8 cellular contexts compared by ENCODE assay signal in the genomic region with DNA sequence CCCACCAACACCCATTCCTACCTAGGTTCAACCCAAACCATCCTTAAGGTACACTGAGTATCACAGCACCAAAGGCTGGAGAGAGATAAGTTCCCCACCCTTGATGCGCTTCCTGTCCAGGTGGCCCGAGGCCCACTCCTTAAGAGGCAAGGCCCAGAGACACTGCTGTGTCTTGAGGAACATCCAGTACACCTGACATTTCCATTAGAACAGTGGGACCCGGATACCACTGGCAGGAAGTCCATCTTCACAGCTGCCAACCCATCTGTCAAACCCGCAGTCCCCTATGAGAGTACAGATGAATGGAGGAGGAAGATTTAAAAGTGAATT. TPM values are rescaled to one million over a fixed set of nuclear protein-coding genes. Genes with fewer than 3 reads are reported as not detected.
DNase-seq lines count a peak whose midpoint lies in the region; ATAC-seq and TF ChIP-seq lines count a peak whose summit lies in the region.

No MANE protein-coding gene starts in this region.

- peak overlapping the region; percentile 43 for H3K27ac Mint-ChIP-seq in activated CD8-positive, alpha-beta memory T cell treated with anti-CD3 and anti-CD28 coated beads, Interleukin-2, amount 10 ng/mL, durations not matched to agents 7 days and 5 days
- peak overlapping the region; percentile 88 for H3K27ac Mint-ChIP-seq in activated T-helper 1 cell treated with anti-CD3 and anti-CD28 coated beads, Interleukin-12 subunit alpha, Interleukin-12 subunit beta, Interleukin-2, Interleukin-4 antibody, amounts not matched to agents 30 ng/mL and 10 ng/mL and 1 ng/mL, durations not matched to agents 14 hours and 24 hours and 36 hours

- intact Hi-C loops in activated T-helper 1 cell treated with anti-CD3 and anti-CD28 coated beads, Interleukin-12 subunit alpha, Interleukin-12 subunit beta, Interleukin-2, Interleukin-4 antibody, amounts not matched to agents 30 ng/mL and 10 ng/mL and 1 ng/mL, durations not matched to agents 14 hours and 24 hours and 36 hours (cut with micrococcal nuclease): loop anchor here (1.0 to 5.0 kb wide), 2 partner anchors 17 to 64 kb away; a partner anchor contains a TSS
- intact Hi-C loops in testis (cut with DNase I; ENCODE audit: low total_unique reads): no loop called here

- CTCF ChIA-PET in activated CD8-positive, alpha-beta memory T cell treated with anti-CD3 and anti-CD28 coated beads, Interleukin-2, amount 10 ng/mL, durations not matched to agents 7 days and 5 days (lab: Charles Lee): interaction anchor here (0.9 to 3.0 kb wide), 5 partner anchors 16 to 174 kb away, joined by 3 to 13 read pairs (median 6); a partner anchor contains a TSS

- TF ChIP-seq POLR2A in testis (IDR thresholded peaks at IDR 0.05): no peak

- H3K4me3 Mint-ChIP-seq in activated CD8-positive, alpha-beta memory T cell treated with anti-CD3 and anti-CD28 coated beads, Interleukin-2, amount 10 ng/mL, durations not matched to agents 7 days and 5 days: peak overlapping the region; percentile 82
- peak overlapping the region; percentile 87 for H3K4me3 Mint-ChIP-seq in activated T-helper 1 cell treated with anti-CD3 and anti-CD28 coated beads, Interleukin-12 subunit alpha, Interleukin-12 subunit beta, Interleukin-2, Interleukin-4 antibody, amounts not matched to agents 30 ng/mL and 10 ng/mL and 1 ng/mL, durations not matched to agents 14 hours and 24 hours and 36 hours

- DNase-seq in activated CD8-positive, alpha-beta memory T cell treated with anti-CD3 and anti-CD28 coated beads, Interleukin-2, amount 10 ng/mL, durations not matched to agents 7 days and 5 days: no peak
- no peak for DNase-seq in activated CD8-positive, alpha-beta memory T cell treated with anti-CD3 and anti-CD28 coated beads for 24 hours
- no peak for DNase-seq in activated T-helper 1 cell treated with anti-CD3 and anti-CD28 coated beads, Interleukin-12 subunit alpha, Interleukin-12 subunit beta, Interleukin-2, Interleukin-4 antibody, amounts not matched to agents 30 ng/mL and 10 ng/mL and 1 ng/mL, durations not matched to agents 14 hours and 24 hours and 36 hours (ENCODE audit: low spot score)
- no peak for DNase-seq in kidney epithelial cell (ENCODE audit: low read depth)
- no peak for DNase-seq in testis
- no peak for DNase-seq in stimulated activated CD4-positive, alpha-beta T cell treated with anti-CD3 and anti-CD28 coated beads, Interleukin-2, amount 100 ng/mL, for 24 hours

- 20 to 25% methylated on average over 2 to 4 of the region's 4 CpGs for WGBS in testis, 2 donors

- no peak for ATAC-seq in activated CD8-positive, alpha-beta memory T cell treated with anti-CD3 and anti-CD28 coated beads, Interleukin-2, amount 10 ng/mL, durations not matched to agents 7 days and 5 days
- ATAC-seq in GM18858 (IDR thresholded peaks at IDR 0.05; ENCODE audit: unreplicated experiment): no peak
- no peak for ATAC-seq in GM18517 (IDR thresholded peaks at IDR 0.05; ENCODE audit: unreplicated experiment)

- H3K27me3 ChIP-seq in kidney epithelial cell (ENCODE audit: control insufficient read depth, insufficient read depth, low read length) (no peaks in the 10 kb centered on the region), testis (no peaks in the 10 kb centered on the region)

- H3K36me3 Mint-ChIP-seq in activated CD8-positive, alpha-beta memory T cell treated with anti-CD3 and anti-CD28 coated beads, Interleukin-2, amount 10 ng/mL, durations not matched to agents 7 days and 5 days: no peaks in the 10 kb centered on the region
- H3K36me3 Mint-ChIP-seq in activated T-helper 1 cell treated with anti-CD3 and anti-CD28 coated beads, Interleukin-12 subunit alpha, Interleukin-12 subunit beta, Interleukin-2, Interleukin-4 antibody, amounts not matched to agents 30 ng/mL and 10 ng/mL and 1 ng/mL, durations not matched to agents 14 hours and 24 hours and 36 hours (ENCODE audit: low read depth): no peaks in the 10 kb centered on the region

- no peaks in the 10 kb centered on the region for H3K9me3 ChIP-seq in testis

- no peaks in the 10 kb centered on the region for H3K9me3 Mint-ChIP-seq in activated CD8-positive, alpha-beta memory T cell treated with anti-CD3 and anti-CD28 coated beads, Interleukin-2, amount 10 ng/mL, durations not matched to agents 7 days and 5 days (ENCODE audit: low read depth)
- H3K9me3 Mint-ChIP-seq in activated T-helper 1 cell treated with anti-CD3 and anti-CD28 coated beads, Interleukin-12 subunit alpha, Interleukin-12 subunit beta, Interleukin-2, Interleukin-4 antibody, amounts not matched to agents 30 ng/mL and 10 ng/mL and 1 ng/mL, durations not matched to agents 14 hours and 24 hours and 36 hours: no peaks in the 10 kb centered on the region

- peak overlapping the region; percentile 68 to 92 for H3K27ac ChIP-seq in testis

- H3K4me3 ChIP-seq in kidney epithelial cell (ENCODE audit: low read depth, low read length) (peak overlapping the region; percentile 59), testis (peak overlapping the region; percentile 70 to 84)

- H3K4me1 ChIP-seq in testis: peaks cover 6% of the 10 kb centered on the region

- H3K36me3 ChIP-seq in kidney epithelial cell (ENCODE audit: control insufficient read depth, insufficient read depth, low read length): no peaks in the 10 kb centered on the region
- no peaks in the 10 kb centered on the region for H3K36me3 ChIP-seq in testis (ENCODE audit: low read depth, missing control alignments)

- peaks cover 17% of the 10 kb centered on the region for H3K4me1 Mint-ChIP-seq in activated CD8-positive, alpha-beta memory T cell treated with anti-CD3 and anti-CD28 coated beads, Interleukin-2, amount 10 ng/mL, durations not matched to agents 7 days and 5 days
- peaks cover 22% of the 10 kb centered on the region for H3K4me1 Mint-ChIP-seq in activated T-helper 1 cell treated with anti-CD3 and anti-CD28 coated beads, Interleukin-12 subunit alpha, Interleukin-12 subunit beta, Interleukin-2, Interleukin-4 antibody, amounts not matched to agents 30 ng/mL and 10 ng/mL and 1 ng/mL, durations not matched to agents 14 hours and 24 hours and 36 hours (ENCODE audit: low read depth)

- H3K27me3 Mint-ChIP-seq in activated CD8-positive, alpha-beta memory T cell treated with anti-CD3 and anti-CD28 coated beads, Interleukin-2, amount 10 ng/mL, durations not matched to agents 7 days and 5 days: peaks cover 5% of the 10 kb centered on the region
- H3K27me3 Mint-ChIP-seq in activated T-helper 1 cell treated with anti-CD3 and anti-CD28 coated beads, Interleukin-12 subunit alpha, Interleukin-12 subunit beta, Interleukin-2, Interleukin-4 antibody, amounts not matched to agents 30 ng/mL and 10 ng/mL and 1 ng/mL, durations not matched to agents 14 hours and 24 hours and 36 hours (ENCODE audit: insufficient read depth): peaks cover 18% of the 10 kb centered on the region

- TF ChIP-seq CTCF in kidney epithelial cell (IDR thresholded peaks at IDR 0.05; ENCODE audit: insufficient read depth, low read length, poor library complexity, severe bottlenecking): no peak
- TF ChIP-seq CTCF in testis (IDR thresholded peaks at IDR 0.05): no peak

RNA-seq across cellular contexts. Expression of a gene that starts 0.3 kb away (rescaled TPM):
- 10 to 100 TPM; 13.7 to 18.9 TPM for total RNA-seq in activated CD8-positive, alpha-beta memory T cell treated with anti-CD3 and anti-CD28 coated beads, Interleukin-2, amount 10 ng/mL, durations not matched to agents 7 days and 5 days
- total RNA-seq in activated T-helper 1 cell treated with anti-CD3 and anti-CD28 coated beads, Interleukin-12 subunit alpha, Interleukin-12 subunit beta, Interleukin-2, Interleukin-4 antibody, amounts not matched to agents 30 ng/mL and 10 ng/mL and 1 ng/mL, durations not matched to agents 14 hours and 24 hours and 36 hours: 7.7 and 9.8 TPM in 2 replicates
- total RNA-seq in kidney epithelial cell: 6.3 and 7.1 TPM in 2 replicates
- total RNA-seq in testis: 10 to 100 TPM; 37.8 to 62.6 TPM
- polyA plus RNA-seq in testis (ENCODE audit: insufficient read depth, low read depth, low replicate concordance): 105 TPM

RNA-seq across cellular contexts. Expression of a gene that starts 23.5 kb away (rescaled TPM):
- total RNA-seq in activated CD8-positive, alpha-beta memory T cell treated with anti-CD3 and anti-CD28 coated beads, Interleukin-2, amount 10 ng/mL, durations not matched to agents 7 days and 5 days: 10 to 100 TPM; 17.2 to 18.7 TPM
- 24.6 and 27.1 TPM in 2 replicates for total RNA-seq in activated T-helper 1 cell treated with anti-CD3 and anti-CD28 coated beads, Interleukin-12 subunit alpha, Interleukin-12 subunit beta, Interleukin-2, Interleukin-4 antibody, amounts not matched to agents 30 ng/mL and 10 ng/mL and 1 ng/mL, durations not matched to agents 14 hours and 24 hours and 36 hours
- total RNA-seq in kidney epithelial cell (6.2 and 7.8 TPM in 2 replicates), testis (10 to 100 TPM; 46.1 to 67.0 TPM)
- polyA plus RNA-seq in testis (ENCODE audit: insufficient read depth, low read depth, low replicate concordance): 44.1 TPM
